1 cellular context compared by ENCODE assay signal in the genomic region with DNA sequence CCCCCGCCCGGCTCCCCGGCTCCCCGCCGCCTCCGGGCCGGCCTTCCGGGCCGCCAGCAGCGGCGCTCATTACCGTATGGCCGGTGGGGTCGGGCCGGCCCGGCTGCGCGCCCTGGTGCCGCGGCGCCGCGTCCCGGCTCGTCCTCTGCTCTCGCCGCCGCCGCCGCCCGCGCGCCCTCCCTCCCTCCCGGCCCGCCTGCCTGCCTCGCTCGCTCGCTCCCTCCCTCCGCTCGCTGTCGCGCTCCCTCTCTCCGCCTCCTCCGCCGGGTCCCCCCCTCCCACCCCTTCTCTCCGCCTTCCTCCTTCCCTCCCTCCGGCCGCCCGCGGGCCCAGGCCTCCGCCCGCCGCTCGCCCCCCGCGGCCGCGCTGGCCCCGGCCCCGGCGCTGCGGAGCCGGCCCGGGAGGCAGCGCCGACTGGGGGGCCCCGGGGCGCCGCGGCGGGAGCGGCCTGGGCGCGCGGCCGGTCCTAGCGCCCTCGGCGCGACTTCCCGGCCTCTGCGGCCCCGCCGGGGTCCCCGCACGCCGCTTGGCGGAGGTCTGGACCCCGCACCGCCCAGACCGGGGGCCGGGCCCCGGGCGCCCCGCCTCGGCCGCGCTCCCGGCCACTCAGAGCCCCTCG.
TF ChIP-seq lines count a peak whose summit lies in the region.

DNMT3A (minus strand) TSS at position 173 of the 619 bp plus-strand sequence. CDS start 27,941 bp downstream, outside the sequence.

TF ChIP-seq in IMR-90, 13 proteins besides CTCF, POLR2A, EP300 and RAD21:
- no peak for TF ChIP-seq NFE2L2 (IDR thresholded peaks at IDR 0.05; ENCODE audit: low read depth, low read length)
- TF ChIP-seq MAFK (IDR thresholded peaks at IDR 0.05; ENCODE audit: low read depth, low read length), result no peak
- TF ChIP-seq, protein P1, sequence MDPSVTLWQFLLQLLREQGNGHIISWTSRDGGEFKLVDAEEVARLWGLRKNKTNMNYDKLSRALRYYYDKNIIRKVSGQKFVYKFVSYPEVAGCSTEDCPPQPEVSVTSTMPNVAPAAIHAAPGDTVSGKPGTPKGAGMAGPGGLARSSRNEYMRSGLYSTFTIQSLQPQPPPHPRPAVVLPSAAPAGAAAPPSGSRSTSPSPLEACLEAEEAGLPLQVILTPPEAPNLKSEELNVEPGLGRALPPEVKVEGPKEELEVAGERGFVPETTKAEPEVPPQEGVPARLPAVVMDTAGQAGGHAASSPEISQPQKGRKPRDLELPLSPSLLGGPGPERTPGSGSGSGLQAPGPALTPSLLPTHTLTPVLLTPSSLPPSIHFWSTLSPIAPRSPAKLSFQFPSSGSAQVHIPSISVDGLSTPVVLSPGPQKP (IDR thresholded peaks at IDR 0.05; ENCODE audit: borderline replicate concordance, low read depth, low read length), result no peak
- no peak for TF ChIP-seq FOS (IDR thresholded peaks at IDR 0.05; ENCODE audit: low read depth, low read length)
- TF ChIP-seq MAZ (IDR thresholded peaks at IDR 0.05; ENCODE audit: borderline replicate concordance, low read depth, low read length), result peak; percentile 54; the same call in 1 of the 2 replicates
- no peak; the same call in 1 of the 2 replicates for TF ChIP-seq MXI1 (IDR thresholded peaks at IDR 0.05; ENCODE audit: borderline replicate concordance, low read depth, low read length)
- TF ChIP-seq, protein P2, sequence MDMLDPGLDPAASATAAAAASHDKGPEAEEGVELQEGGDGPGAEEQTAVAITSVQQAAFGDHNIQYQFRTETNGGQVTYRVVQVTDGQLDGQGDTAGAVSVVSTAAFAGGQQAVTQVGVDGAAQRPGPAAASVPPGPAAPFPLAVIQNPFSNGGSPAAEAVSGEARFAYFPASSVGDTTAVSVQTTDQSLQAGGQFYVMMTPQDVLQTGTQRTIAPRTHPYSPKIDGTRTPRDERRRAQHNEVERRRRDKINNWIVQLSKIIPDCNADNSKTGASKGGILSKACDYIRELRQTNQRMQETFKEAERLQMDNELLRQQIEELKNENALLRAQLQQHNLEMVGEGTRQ (IDR thresholded peaks at IDR 0.05; ENCODE audit: low read depth, low read length), result no peak
- TF ChIP-seq BHLHE40 (IDR thresholded peaks at IDR 0.05; ENCODE audit: low read depth, low read length), result no peak
- no peak for TF ChIP-seq CHD1 (IDR thresholded peaks at IDR 0.05; ENCODE audit: low read depth, low read length)
